ENCODE assay signal across 21 cellular contexts in the genomic region with DNA sequence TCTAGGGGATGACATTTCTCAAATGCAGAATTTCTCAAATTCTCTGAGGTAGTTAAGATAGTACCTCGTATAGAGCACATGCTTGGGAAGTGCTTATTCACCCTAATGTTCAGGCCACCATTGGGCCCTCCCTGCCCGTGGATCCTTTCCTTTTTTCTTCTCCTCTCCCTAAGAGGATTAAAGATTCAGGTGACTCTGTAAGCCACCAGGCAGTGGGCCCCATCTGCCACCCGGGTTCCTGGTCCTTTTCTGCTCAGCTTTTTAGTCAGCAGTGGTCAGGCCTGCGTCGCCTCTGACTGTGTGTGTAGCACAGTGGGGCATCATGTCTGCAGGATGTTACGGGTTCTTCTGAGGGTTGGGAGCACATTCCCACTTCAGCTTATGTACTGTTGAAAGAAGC. TPM values are rescaled to one million over a fixed set of nuclear protein-coding genes. Genes with fewer than 3 reads are reported as not detected.
DNase-seq lines count a peak whose midpoint lies in the region; ATAC-seq, FAIRE-seq and TF ChIP-seq lines count a peak whose summit lies in the region.
"Had no signal": no experiment of that assay in that cellular context is flagged by ENCODE, and none has a peak within 500 bp of the region (broad histone marks: within the 10 kb centered on the region; RNA-seq: fewer than 3 reads in every experiment).

No MANE protein-coding gene starts in this region.

- intact Hi-C loops in K562 (cut with micrococcal nuclease) (no loop called here), posterior vena cava (cut with DNase I) (no loop called here)

- ATAC-seq in K562 (no peak), HG02938 (IDR thresholded peaks at IDR 0.05; ENCODE audit: unreplicated experiment) (no peak)
- ATAC-seq: GM23338 had no signal

- no peak overlapping the region for H3K4me2 ChIP-seq in K562 (ENCODE audit: insufficient read depth, low read length)
- H3K4me2 ChIP-seq in hepatocyte: no peak overlapping the region
- H3K4me2 ChIP-seq: GM23338 had no signal

- no peaks in the 10 kb centered on the region for H3K79me2 ChIP-seq in K562 (ENCODE audit: control insufficient read depth, insufficient read depth, low read length)
- peaks cover 13% of the 10 kb centered on the region for H3K79me2 ChIP-seq in hepatocyte

- BruUV-seq in K562 (replicated peaks; lab: Mats Ljungman, UMichigan): no TSS peak

- H3K9me1 ChIP-seq in K562 (ENCODE audit: control insufficient read depth, insufficient read depth, low read length): no peaks in the 10 kb centered on the region

- peaks cover 0 to 2% of the 10 kb centered on the region in 2 experiments; a peak in 2 of 5 replicates for H3K4me1 ChIP-seq in K562 (replicated peaks in 1 of 2; ENCODE audit: control insufficient read depth in 2 of 2, insufficient read depth in 2 of 2, low read length in 2 of 2)
- H3K4me1 ChIP-seq in hepatocyte (ENCODE audit: insufficient read depth): no peaks in the 10 kb centered on the region
- H3K4me1 ChIP-seq: BE2C had no signal

- DNase-seq in NCI-H524 treated with DMSO at 0.1 percent for 48 hours (lab: John Stamatoyannopoulos, UW): peak; percentile 44
- no peak for DNase-seq in K562 (ENCODE audit: extremely low read depth in 1 of 4, low spot score in 3 of 4)
- DNase-seq in posterior vena cava (ENCODE audit: low spot score): peak; percentile 38
- DNase-seq in cerebellar nuclear complex (lab: John Stamatoyannopoulos, UW): no peak
- DNase-seq in hepatocyte (ENCODE audit: low spot score): no peak
- DNase-seq in ecto neural progenitor cell (ENCODE audit: low spot score): no peak
- DNase-seq: ACHN; BE2C; C1 segment of cervical spinal cord; CD4-positive, CD25-positive, alpha-beta regulatory T cell; CD8-positive, alpha-beta memory T cell; COR-L47; DMS153; DMS79; GDM1; H7 had no signal

- WGBS in K562 (ENCODE audit: insufficient coverage, low coverage, missing lambda C conversion rate): 67% methylated on average over 6 of the region's 6 CpGs
- 80% methylated on average over 6 of the region's 6 CpGs for WGBS in hepatocyte (ENCODE audit: low lambda C conversion rate, missing lambda C conversion rate)

- 0 out of 3 replicates have a peak, but pooled peaks cover 2% of the 10 kb centered on the region for H3K36me3 ChIP-seq in K562 (ENCODE audit: control insufficient read depth, insufficient read depth, low read length)
- no peaks in the 10 kb centered on the region for H3K36me3 ChIP-seq in hepatocyte (replicated peaks; ENCODE audit: insufficient read depth, low read depth)

- no peak for TF ChIP-seq POLR2A in K562 (conservative IDR thresholded peaks at IDR 0.05)

- H4K20me1 ChIP-seq in K562 (replicated peaks; ENCODE audit: control insufficient read depth, insufficient read depth, low read length) (0 out of 2 replicates have a peak, but pooled peaks cover 3% of the 10 kb centered on the region), hepatocyte (ENCODE audit: insufficient read depth, poor library complexity, severe bottlenecking) (no peaks in the 10 kb centered on the region)

- no peaks in the 10 kb centered on the region for H3K9me3 ChIP-seq in K562 (replicated peaks; ENCODE audit: control insufficient read depth, insufficient read depth, low read depth, low read length)
- H3K9me3 ChIP-seq in hepatocyte (ENCODE audit: low read depth): no peaks in the 10 kb centered on the region
- H3K9me3 ChIP-seq: BE2C had no signal

- POLR2A ChIA-PET in K562 (lab: Yijun Ruan, JAX): interaction anchor here (0.6 to 1.2 kb wide), 3 partner anchors 10 to 122 kb away, joined by 3 read pairs; no protein-coding TSS in a partner anchor

- H3K27ac ChIP-seq in K562 (ENCODE audit: extremely low read depth, low read depth, low read length) (no peak overlapping the region), hepatocyte (no peak overlapping the region)

- H3K27me3 ChIP-seq in K562 (ENCODE audit: control insufficient read depth in 2 of 2, insufficient read depth in 2 of 2, low read length in 2 of 2) (no peaks in the 10 kb centered on the region), hepatocyte (no peaks in the 10 kb centered on the region)
- H3K27me3 ChIP-seq: BE2C had no signal

- peak overlapping the region in 1 of 2 experiments; percentile 21; a peak in 1 of 4 replicates for H3K9ac ChIP-seq in K562 (ENCODE audit: insufficient read depth in 1 of 2, low read depth in 2 of 2, low read length in 2 of 2)

- CTCF ChIA-PET in K562 (lab: Yijun Ruan, JAX; ENCODE audit: low intra/inter-chr PET ratio): no interaction called here

- H2AFZ ChIP-seq in K562 (ENCODE audit: low read depth, low read length) (no peak overlapping the region), hepatocyte (no peak overlapping the region)
- H2AFZ ChIP-seq: GM23338 had no signal

- no peak for TF ChIP-seq CTCF in K562 (IDR thresholded peaks at IDR 0.05 in 2 of 3, conservative IDR thresholded peaks at IDR 0.05 in 1 of 3; ENCODE audit: insufficient read depth in 2 of 3, low read depth in 1 of 3, low read length in 3 of 3)
- TF ChIP-seq CTCF in hepatocyte (IDR thresholded peaks at IDR 0.05; ENCODE audit: poor library complexity): no peak

- FAIRE-seq in K562 (lab: Jason Lieb, UNC): peak; percentile 55
- FAIRE-seq: A204.1, GM12892, GM18507 had no signal

- in situ Hi-C loops in K562 (cut with MboI): no loop called here

- H3K9me2 ChIP-seq in hepatocyte (replicated peaks; ENCODE audit: insufficient read depth): no peaks in the 10 kb centered on the region

- no peak for TF ChIP-seq RAD21 in K562 (CRISPR knock-in tag; conservative IDR thresholded peaks at IDR 0.05 in 1 of 2, IDR thresholded peaks at IDR 0.05 in 1 of 2)

- H3K4me3 ChIP-seq in K562: no peak overlapping the region
- H3K4me3 ChIP-seq in hepatocyte: no peak overlapping the region
- H3K4me3 ChIP-seq: GM23338 had no signal

- TF ChIP-seq EP300 in K562 (IDR thresholded peaks at IDR 0.05; ENCODE audit: low read length): no peak

RNA-seq across cellular contexts. Expression of a gene that starts 7.2 kb away (rescaled TPM):
- total RNA-seq in K562 (2011; cell fraction: chromatin; rRNA removed; ENCODE audit: low replicate concordance): 42.8 and 72.9 TPM in 2 replicates
- total RNA-seq in K562 (2011; cell fraction: nucleolus; rRNA removed): 28.0 TPM in 2 replicates
- total RNA-seq in K562 (2011; cell fraction: nucleoplasm; rRNA removed): 36.8 and 43.6 TPM in 2 replicates
- total RNA-seq in K562 (2014; rRNA removed): 14.2 and 16.1 TPM in 2 replicates
- total RNA-seq in K562 (2014; rRNA removed; fragmentation: Illumina TruSeq; extraction: Trizol): 8.0 TPM in 2 replicates
- 13.1 and 13.6 TPM in 2 replicates for total RNA-seq in K562 (2015; rRNA removed; fragmentation: Illumina TruSeq; extraction: Trizol)
- 12.1 and 16.5 TPM in 2 replicates for total RNA-seq in K562 (2021)
- polyA plus RNA-seq in K562 (2011; rRNA removed): 7.7 and 8.7 TPM in 2 replicates
- 3.9 and 6.7 TPM in 2 replicates for polyA plus RNA-seq in K562 (2011; cell fraction: cytosol; rRNA removed)
- polyA plus RNA-seq in K562 (2011; cell fraction: nucleus; rRNA removed): 39.0 and 46.4 TPM in 2 replicates
- 12.8 and 30.5 TPM in 2 replicates for polyA plus RNA-seq in K562 (2012)
- polyA plus RNA-seq in K562 (2014; fragmentation: Illumina TruSeq; extraction: Trizol): 11.4 and 15.0 TPM in 2 replicates
- polyA plus RNA-seq in K562 (2014; fragmentation: Nextera tagmentation; extraction: Ambion mirVana): 1 to 10 TPM; 2.1 to 4.6 TPM
- polyA plus RNA-seq in K562 (2014; rRNA removed): 9.9 and 10.4 TPM in 2 replicates
- polyA minus RNA-seq in K562 (2011; rRNA and poly(A)+ RNA removed): 9.3 and 10.2 TPM in 2 replicates
- 4.6 and 7.1 TPM in 2 replicates for polyA minus RNA-seq in K562 (2011; cell fraction: cytosol; rRNA and poly(A)+ RNA removed)
- 8.8 and 10.4 TPM in 2 replicates for polyA minus RNA-seq in K562 (2011; cell fraction: nucleus; rRNA and poly(A)+ RNA removed)
- total RNA-seq in posterior vena cava: 10 to 100 TPM; 23.1 to 28.2 TPM
- 7.1 and 18.3 TPM in 2 replicates for total RNA-seq in hepatocyte
- 19.9 and 31.9 TPM in 2 replicates for polyA plus RNA-seq in hepatocyte

RNA-seq across cellular contexts. Expression of a gene that starts 18.8 kb away (rescaled TPM):
- not detected in 2 replicates for total RNA-seq in K562 (2011; cell fraction: chromatin; rRNA removed; ENCODE audit: low replicate concordance)
- total RNA-seq in K562 (2011; cell fraction: nucleolus; rRNA removed): 0.13 TPM in 1 of 2 replicates, not detected in the other
- total RNA-seq in K562 (2011; cell fraction: nucleoplasm; rRNA removed): not detected in 2 replicates
- not detected in 2 replicates for total RNA-seq in K562 (2014; rRNA removed)
- not detected in 2 replicates for total RNA-seq in K562 (2014; rRNA removed; fragmentation: Illumina TruSeq; extraction: Trizol)
- not detected in 2 replicates for total RNA-seq in K562 (2015; rRNA removed; fragmentation: Illumina TruSeq; extraction: Trizol)
- 0.18 and 0.29 TPM in 2 replicates for total RNA-seq in K562 (2021)
- 0.01 and 0.09 TPM in 2 replicates for polyA plus RNA-seq in K562 (2011; rRNA removed)
- 0.12 TPM in 1 of 2 replicates, not detected in the other for polyA plus RNA-seq in K562 (2011; cell fraction: cytosol; rRNA removed)
- 0.11 TPM in 1 of 2 replicates, not detected in the other for polyA plus RNA-seq in K562 (2011; cell fraction: nucleus; rRNA removed)
- polyA plus RNA-seq in K562 (2012): 0.96 and 1.2 TPM in 2 replicates
- polyA plus RNA-seq in K562 (2014; fragmentation: Illumina TruSeq; extraction: Trizol): not detected in 2 replicates
- polyA plus RNA-seq in K562 (2014; fragmentation: Nextera tagmentation; extraction: Ambion mirVana): under 1 TPM; 0.14 to 0.25 TPM
- not detected in 2 replicates for polyA plus RNA-seq in K562 (2014; rRNA removed)
- not detected in 2 replicates for polyA minus RNA-seq in K562 (2011; rRNA and poly(A)+ RNA removed)
- polyA minus RNA-seq in K562 (2011; cell fraction: cytosol; rRNA and poly(A)+ RNA removed): not detected in 2 replicates
- polyA minus RNA-seq in K562 (2011; cell fraction: nucleus; rRNA and poly(A)+ RNA removed): under 0.01 and 0.11 TPM in 2 replicates
- total RNA-seq in posterior vena cava: 10 to 100 TPM; 25.2 to 36.1 TPM
- total RNA-seq in hepatocyte: 17.9 and 22.6 TPM in 2 replicates
- polyA plus RNA-seq in hepatocyte: 12.7 and 17.5 TPM in 2 replicates

RNA-seq across cellular contexts. Expression of a gene that starts 43.8 kb away (rescaled TPM):
- 14.1 and 15.2 TPM in 2 replicates for total RNA-seq in K562 (2011; cell fraction: chromatin; rRNA removed; ENCODE audit: low replicate concordance)
- total RNA-seq in K562 (2011; cell fraction: nucleolus; rRNA removed): 7.5 and 8.3 TPM in 2 replicates
- 14.1 and 25.7 TPM in 2 replicates for total RNA-seq in K562 (2011; cell fraction: nucleoplasm; rRNA removed)
- total RNA-seq in K562 (2014; rRNA removed) (3.1 and 3.8 TPM in 2 replicates), K562 (2014; rRNA removed; fragmentation: Illumina TruSeq; extraction: Trizol) (2.9 and 3.9 TPM in 2 replicates), K562 (2015; rRNA removed; fragmentation: Illumina TruSeq; extraction: Trizol) (3.0 TPM in 2 replicates), K562 (2021) (4.7 and 5.9 TPM in 2 replicates), posterior vena cava (10 to 100 TPM in 1 of 2 donors, 1 to 10 TPM in 1; 9.7 to 10.1 TPM), hepatocyte (3.6 and 3.9 TPM in 2 replicates)
- polyA plus RNA-seq in K562 (2011; rRNA removed) (3.7 and 5.3 TPM in 2 replicates), K562 (2014; fragmentation: Illumina TruSeq; extraction: Trizol) (4.5 and 4.8 TPM in 2 replicates), K562 (2014; fragmentation: Nextera tagmentation; extraction: Ambion mirVana) (1 to 10 TPM; 3.2 to 8.2 TPM), K562 (2014; rRNA removed) (2.2 and 3.8 TPM in 2 replicates), hepatocyte (2.1 and 3.9 TPM in 2 replicates)
- polyA plus RNA-seq in K562 (2011; cell fraction: cytosol; rRNA removed): 2.2 and 7.1 TPM in 2 replicates
- polyA plus RNA-seq in K562 (2011; cell fraction: nucleus; rRNA removed): 8.0 and 9.5 TPM in 2 replicates
- polyA plus RNA-seq in K562 (2012): 2.0 and 4.7 TPM in 2 replicates
- 6.7 and 6.9 TPM in 2 replicates for polyA minus RNA-seq in K562 (2011; rRNA and poly(A)+ RNA removed)
- 4.1 and 5.3 TPM in 2 replicates for polyA minus RNA-seq in K562 (2011; cell fraction: cytosol; rRNA and poly(A)+ RNA removed)
- polyA minus RNA-seq in K562 (2011; cell fraction: nucleus; rRNA and poly(A)+ RNA removed): 5.0 and 6.8 TPM in 2 replicates

Comparison
In these comparisons a context has a peak if more than half of its experiments do, and no peak if none do; other contexts are left out.
1. DNase-seq: peak in NCI-H524 treated with DMSO at 0.1 percent for 48 hours (single experiment) and posterior vena cava (single experiment); none in K562 (0 of 4), cerebellar nuclear complex (0 of 2), hepatocyte (single experiment) and ecto neural progenitor cell (single experiment).
2. RNA of a gene that starts 18.8 kb away (total RNA-seq): 25.2 to 36.1 TPM in posterior vena cava and 17.9 to 22.6 TPM in hepatocyte; 0.13 to 0.29 TPM in K562; every median in the first group is over 10 times any median in the second.